8 cellular contexts compared by ENCODE assay signal in genomic region chr17:78484300-78485159, GRCh38.
DNase-seq lines count a peak whose midpoint lies in the region; ATAC-seq, FAIRE-seq and TF ChIP-seq lines count a peak whose summit lies in the region.

No MANE protein-coding gene starts in this region.

- H3K36me3 ChIP-seq in MG63 (no peaks in the 10 kb centered on the region), spleen (no peaks in the 10 kb centered on the region)

- H3K4me3 ChIP-seq in MG63 (peak overlapping the region; percentile 58), spleen (peak overlapping the region in 5 of 8 donors; percentile 6 to 65 (median 34))

- TF ChIP-seq CTCF in foreskin keratinocyte (conservative IDR thresholded peaks at IDR 0.05) (no peak), spleen (IDR thresholded peaks at IDR 0.05 in 8 of 11, conservative IDR thresholded peaks at IDR 0.05 in 3 of 11) (no peak)

- in situ Hi-C loops in G401 (cut with HindIII; ENCODE audit: low sequenced_read_pairs) = no loop called here

- H3K27ac ChIP-seq in foreskin keratinocyte (peak overlapping the region; percentile 36), spleen (no peak overlapping the region)

- intact Hi-C loops in spleen (cut with DNase I; ENCODE audit: low total_unique reads) = no loop called here

- WGBS in spleen, 5 donors = 4 to 16% (median 7%) methylated on average over 13 to 39 of the region's 39 CpGs

- ATAC-seq in foreskin keratinocyte = peak; percentile 80

- no peak for FAIRE-seq in GM12892 (lab: Jason Lieb, UNC)

- H3K4me1 ChIP-seq in foreskin keratinocyte (no peaks in the 10 kb centered on the region), spleen (peaks cover 6 to 15% (median 11%) of the 10 kb centered on the region in 6 donors)

- DNase-seq in GM12892 (ENCODE audit: insufficient read length) (peak; percentile 87), MG63 (peak; percentile 71), activated T-cell treated with anti-CD3 and anti-CD28 coated beads for 1 hour (ENCODE audit: low read depth) (peak; percentile 40), foreskin keratinocyte (no peak), spleen (peak; percentile 87), G401 (ENCODE audit: low spot score) (no peak), D341Med (ENCODE audit: low spot score) (no peak), GDM1 (lab: John Stamatoyannopoulos, UW) (no peak)

- H3K27me3 ChIP-seq in MG63 (no peaks in the 10 kb centered on the region), foreskin keratinocyte (peaks cover 2% of the 10 kb centered on the region), spleen (replicated peaks in 1 of 7) (peaks cover 0 to 33% (median 0%) of the 10 kb centered on the region in 7 donors)

- TF ChIP-seq POLR2A in GM12892 (IDR thresholded peaks at IDR 0.05; ENCODE audit: low read depth, low read length) = no peak
- TF ChIP-seq POLR2A in spleen (IDR thresholded peaks at IDR 0.05) = no peak

- H3K9me3 ChIP-seq in MG63 (no peaks in the 10 kb centered on the region), spleen (no peaks in the 10 kb centered on the region)

Comparison
In these comparisons a context has a peak if more than half of its experiments do, and no peak if none do; other contexts are left out.
1. DNase-seq: peak in GM12892 (single experiment), MG63 (single experiment), activated T-cell treated with anti-CD3 and anti-CD28 coated beads for 1 hour (single experiment) and spleen (single experiment); none in foreskin keratinocyte (0 of 2), G401 (single experiment), D341Med (single experiment) and GDM1 (single experiment).